ENCODE assay signal across 8 cellular contexts in genomic region chr11:47269002-47269828, GRCh38. TPM values are rescaled to one million over a fixed set of nuclear protein-coding genes. Genes with fewer than 3 reads are reported as not detected.
DNase-seq lines count a peak whose midpoint lies in the region; ATAC-seq and TF ChIP-seq lines count a peak whose summit lies in the region.

No MANE protein-coding gene starts in this region.

- H3K4me1 Mint-ChIP-seq in activated CD4-positive, alpha-beta T cell treated with anti-CD3 and anti-CD28 coated beads for 36 hours = peaks cover 60% of the 10 kb centered on the region
- peaks cover 52% of the 10 kb centered on the region for H3K4me1 Mint-ChIP-seq in chondrocyte (ENCODE audit: low read depth)

- H3K27ac Mint-ChIP-seq in activated CD4-positive, alpha-beta T cell treated with anti-CD3 and anti-CD28 coated beads for 36 hours = peak overlapping the region; percentile 98
- peak overlapping the region; percentile 95 for H3K27ac Mint-ChIP-seq in chondrocyte (ENCODE audit: unreplicated experiment)

- peak overlapping the region; percentile 76 for H3K4me3 Mint-ChIP-seq in activated CD4-positive, alpha-beta T cell treated with anti-CD3 and anti-CD28 coated beads for 36 hours
- peak overlapping the region; percentile 86 for H3K4me3 Mint-ChIP-seq in chondrocyte (ENCODE audit: unreplicated experiment)

- H3K9me3 Mint-ChIP-seq in activated CD4-positive, alpha-beta T cell treated with anti-CD3 and anti-CD28 coated beads for 36 hours (ENCODE audit: low read depth) = no peaks in the 10 kb centered on the region
- H3K9me3 Mint-ChIP-seq in chondrocyte (ENCODE audit: low read depth) = no peaks in the 10 kb centered on the region

- peak; percentile 63 for TF ChIP-seq CTCF in chondrocyte (IDR thresholded peaks at IDR 0.05)

- CTCF ChIA-PET in activated CD4-positive, alpha-beta T cell treated with anti-CD3 and anti-CD28 coated beads for 36 hours (lab: Charles Lee) = interaction anchor here (1.1 to 1.4 kb wide), 2 partner anchors 10 to 35 kb away, joined by 4 to 5 read pairs; no protein-coding TSS in a partner anchor

- DNase-seq in AG20443 (ENCODE audit: low spot score) = peak; percentile 97
- peak; percentile 85 for DNase-seq in GM19238 (ENCODE audit: insufficient read length, low spot score)
- DNase-seq in NCI-H460 (ENCODE audit: extremely low read depth, low read depth) = peak; percentile 76
- DNase-seq in activated CD4-positive, alpha-beta T cell treated with anti-CD3 and anti-CD28 coated beads for 36 hours = peak; percentile 93
- no peak for DNase-seq in chondrocyte (ENCODE audit: low spot score)
- DNase-seq in kidney tubule cell (ENCODE audit: low spot score) = peak; percentile 83
- peak; percentile 65 to 72 for DNase-seq in stimulated activated CD4-positive, alpha-beta T cell treated with anti-CD3 and anti-CD28 coated beads, Interleukin-1b, Interleukin-23, amount 100 ng/mL, for 1 hour (ENCODE audit: low read depth in 2 of 2)

- ATAC-seq in HG03378 (IDR thresholded peaks at IDR 0.05; ENCODE audit: unreplicated experiment) = peak; percentile 45
- ATAC-seq in activated CD4-positive, alpha-beta T cell treated with anti-CD3 and anti-CD28 coated beads for 36 hours = peak; percentile 61

- peaks cover 8% of the 10 kb centered on the region for H3K36me3 Mint-ChIP-seq in activated CD4-positive, alpha-beta T cell treated with anti-CD3 and anti-CD28 coated beads for 36 hours (ENCODE audit: low read depth)
- no peaks in the 10 kb centered on the region for H3K36me3 Mint-ChIP-seq in chondrocyte (ENCODE audit: low read depth)

- intact Hi-C loops in activated CD4-positive, alpha-beta T cell treated with anti-CD3 and anti-CD28 coated beads for 36 hours (cut with DNase I, micrococcal nuclease) = loop anchor here (1.0 kb wide), 11 partner anchors 21 to 652 kb away; partner anchors contain the start of genes ACP2 (in 2 of the 2), SLC39A13 (in 2 of the 2), ARHGAP1 (in 1 of the 2) and ATG13 (in 1 of the 2)

- no peaks in the 10 kb centered on the region for H3K27me3 Mint-ChIP-seq in activated CD4-positive, alpha-beta T cell treated with anti-CD3 and anti-CD28 coated beads for 36 hours
- H3K27me3 Mint-ChIP-seq in chondrocyte (ENCODE audit: low read depth) = no peaks in the 10 kb centered on the region

- POLR2A ChIA-PET in activated CD4-positive, alpha-beta T cell treated with anti-CD3 and anti-CD28 coated beads for 36 hours (lab: Charles Lee) = interaction anchor here (0.7 to 1.0 kb wide), 2 partner anchors 54 to 97 kb away, joined by 3 to 4 read pairs; partner anchors contain the start of gene DDB2

RNA-seq across cellular contexts. Expression of gene MADD, which starts 0.7 kb away (rescaled TPM):
- total RNA-seq in NCI-H460 (2014; rRNA removed; shearing (Covaris generic)) = 13.1 and 15.2 TPM in 2 replicates
- polyA plus RNA-seq in NCI-H460 (2014; cell fraction: nucleus; rRNA removed) = 22.3 and 27.3 TPM in 2 replicates
- 10 to 100 TPM; 54.4 to 67.3 TPM for total RNA-seq in activated CD4-positive, alpha-beta T cell treated with anti-CD3 and anti-CD28 coated beads for 36 hours
- 28.3 to 32.1 TPM (median 29.6 TPM) in 3 replicates for total RNA-seq in chondrocyte

RNA-seq across cellular contexts. Expression of gene NR1H3, which starts 11.4 kb away (rescaled TPM):
- 8.3 and 8.7 TPM in 2 replicates for total RNA-seq in NCI-H460 (2014; rRNA removed; shearing (Covaris generic))
- polyA plus RNA-seq in NCI-H460 (2014; cell fraction: nucleus; rRNA removed) = 19.0 and 33.9 TPM in 2 replicates
- 10 to 100 TPM in 1 of 2 experiments, 1 to 10 TPM in 1; 9.5 to 13.3 TPM for total RNA-seq in activated CD4-positive, alpha-beta T cell treated with anti-CD3 and anti-CD28 coated beads for 36 hours
- total RNA-seq in chondrocyte = 3.2 to 7.0 TPM (median 4.8 TPM) in 3 replicates

RNA-seq across cellular contexts. Expression of gene ACP2, which starts 20.6 kb away (rescaled TPM):
- 13.4 and 15.2 TPM in 2 replicates for total RNA-seq in NCI-H460 (2014; rRNA removed; shearing (Covaris generic))
- polyA plus RNA-seq in NCI-H460 (2014; cell fraction: nucleus; rRNA removed) = 19.5 and 19.8 TPM in 2 replicates
- total RNA-seq in activated CD4-positive, alpha-beta T cell treated with anti-CD3 and anti-CD28 coated beads for 36 hours = 10 to 100 TPM; 10.2 to 11.2 TPM
- total RNA-seq in chondrocyte = 35.3 to 54.5 TPM (median 36.1 TPM) in 3 replicates

RNA-seq across cellular contexts. Expression of gene DDB2, which starts 54.4 kb away (rescaled TPM):
- total RNA-seq in NCI-H460 (2014; rRNA removed; shearing (Covaris generic)) = 59.1 and 61.7 TPM in 2 replicates
- 61.1 and 64.9 TPM in 2 replicates for polyA plus RNA-seq in NCI-H460 (2014; cell fraction: nucleus; rRNA removed)
- total RNA-seq in activated CD4-positive, alpha-beta T cell treated with anti-CD3 and anti-CD28 coated beads for 36 hours = 100 to 1,000 TPM; 159 to 178 TPM
- total RNA-seq in chondrocyte = 45.0 to 51.3 TPM (median 49.1 TPM) in 3 replicates
